In the genomic region with DNA sequence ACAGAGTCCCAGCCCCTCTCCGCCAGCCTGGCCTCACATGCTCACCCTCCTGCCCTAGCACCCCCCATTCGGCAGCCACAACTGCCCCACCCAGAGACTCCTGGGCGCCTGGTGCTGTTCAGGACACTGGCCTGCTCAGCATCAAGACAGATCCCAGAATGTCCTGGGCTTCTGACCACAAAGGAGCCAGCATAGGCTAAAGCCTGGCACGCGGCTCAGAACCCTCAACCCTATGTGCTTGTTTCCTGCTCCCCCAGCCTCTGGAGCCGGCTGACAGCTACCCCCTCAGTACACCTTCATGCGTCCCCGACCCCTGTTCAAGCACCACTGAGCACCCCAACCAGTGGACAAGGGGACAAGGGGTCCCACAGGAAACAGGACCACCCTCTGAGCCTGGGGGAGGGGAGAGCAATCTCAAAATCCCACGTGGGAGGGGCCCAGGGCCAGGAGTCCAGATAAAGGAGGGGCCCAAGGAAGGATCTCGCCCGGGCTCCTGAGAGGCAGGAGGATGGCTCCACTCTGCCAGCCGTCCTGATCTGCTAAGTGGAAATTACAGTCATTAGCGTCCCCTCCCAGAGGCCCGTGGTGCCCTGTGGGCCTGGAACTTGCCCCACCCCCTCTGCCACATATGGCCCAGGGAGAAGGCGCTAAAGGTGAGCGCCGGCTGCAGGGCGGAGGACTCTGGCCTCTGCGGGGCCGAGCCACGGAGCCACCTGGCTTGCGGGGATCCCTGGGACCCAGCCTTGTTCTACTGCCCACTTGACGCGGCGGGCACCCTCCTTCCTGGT, we compare ENCODE assay signal across 8 cellular contexts. TPM values are rescaled to one million over a fixed set of nuclear protein-coding genes. Genes with fewer than 3 reads are reported as not detected.
A peak's percentile ranks its signal among the peaks of the same experiment; 100 is the strongest.
DNase-seq lines count a peak whose midpoint lies in the region; ATAC-seq and TF ChIP-seq lines count a peak whose summit lies in the region.

No MANE protein-coding gene starts in this region.

- H4K20me1 ChIP-seq in OCI-LY1 (ENCODE audit: insufficient read depth, low read length): no peaks in the 10 kb centered on the region

- H3K4me3 ChIP-seq in OCI-LY1 (ENCODE audit: low read depth, low read length, poor library complexity, severe bottlenecking): peak overlapping the region; percentile 12
- H3K4me3 ChIP-seq in effector memory CD4-positive, alpha-beta T cell (ENCODE audit: insufficient read depth, low read depth, low read length, poor library complexity, severe bottlenecking): no peak overlapping the region

- H3K4me1 Mint-ChIP-seq in natural killer cell treated with Interleukin-12 subunit alpha and Interleukin-12 subunit beta and Interleukin-15 and Interleukin-18, amount 100 ng/mL, for 72 hours (ENCODE audit: low read depth in 2 of 2): peaks cover 6 to 23% of the 10 kb centered on the region in 2 donors

- no peaks in the 10 kb centered on the region for H3K36me3 ChIP-seq in OCI-LY1 (ENCODE audit: insufficient read depth, low read length)
- no peaks in the 10 kb centered on the region for H3K36me3 ChIP-seq in effector memory CD4-positive, alpha-beta T cell (ENCODE audit: control insufficient read depth, insufficient read depth, low read length)

- in situ Hi-C loops in KBM-7 (cut with MboI; ENCODE audit: low pct_unique_long_range_greater_than_20kb, low sequenced_read_pairs): no loop called here

- H3K27ac Mint-ChIP-seq in natural killer cell treated with Interleukin-12 subunit alpha and Interleukin-12 subunit beta and Interleukin-15 and Interleukin-18, amount 100 ng/mL, for 72 hours: peak overlapping the region; percentile 47 to 65

- H3K4me2 ChIP-seq in OCI-LY1 (ENCODE audit: low read length): peak overlapping the region; percentile 12; the same call in 1 of the 2 replicates

- H3K27me3 ChIP-seq in OCI-LY1 (ENCODE audit: insufficient read depth, low read length): 0 out of 2 replicates have a peak, but pooled peaks cover 8% of the 10 kb centered on the region
- no peaks in the 10 kb centered on the region for H3K27me3 ChIP-seq in effector memory CD4-positive, alpha-beta T cell (replicated peaks; ENCODE audit: control insufficient read depth, insufficient read depth, low read length, poor library complexity, severe bottlenecking)

- no peaks in the 10 kb centered on the region for H3K79me2 ChIP-seq in OCI-LY1 (ENCODE audit: insufficient read depth, low read length)

- ATAC-seq in natural killer cell treated with Interleukin-12 subunit alpha and Interleukin-12 subunit beta and Interleukin-15 and Interleukin-18, amount 100 ng/mL, for 72 hours: no peak

- H3K27ac ChIP-seq in OCI-LY1 (ENCODE audit: low read depth, low read length, poor library complexity, severe bottlenecking): no peak overlapping the region
- H3K27ac ChIP-seq in effector memory CD4-positive, alpha-beta T cell (ENCODE audit: insufficient read depth, low read length, poor library complexity, severe bottlenecking): peak overlapping the region; percentile 78

- no peaks in the 10 kb centered on the region for H3K36me3 Mint-ChIP-seq in natural killer cell treated with Interleukin-12 subunit alpha and Interleukin-12 subunit beta and Interleukin-15 and Interleukin-18, amount 100 ng/mL, for 72 hours

- no peaks in the 10 kb centered on the region for H3K9me2 ChIP-seq in OCI-LY1 (ENCODE audit: low read depth, low read length)

- H3F3A ChIP-seq in OCI-LY1 (ENCODE audit: insufficient read depth, low read length): no peaks in the 10 kb centered on the region

- H2AFZ ChIP-seq in OCI-LY1 (ENCODE audit: low read length): no peak overlapping the region

- no peak overlapping the region for H3K9ac ChIP-seq in OCI-LY1 (ENCODE audit: low read length)

- H3K27me3 Mint-ChIP-seq in natural killer cell treated with Interleukin-12 subunit alpha and Interleukin-12 subunit beta and Interleukin-15 and Interleukin-18, amount 100 ng/mL, for 72 hours: peaks cover 0 to 6% of the 10 kb centered on the region in 2 donors

- H3K9me3 ChIP-seq in OCI-LY1 (ENCODE audit: low read length): no peaks in the 10 kb centered on the region
- H3K9me3 ChIP-seq in effector memory CD4-positive, alpha-beta T cell (ENCODE audit: control insufficient read depth, low read length): no peaks in the 10 kb centered on the region

- no peak for TF ChIP-seq CTCF in OCI-LY1 (IDR thresholded peaks at IDR 0.05; ENCODE audit: low read length)

- peak overlapping the region; percentile 71 for H3K4me3 Mint-ChIP-seq in natural killer cell treated with Interleukin-12 subunit alpha and Interleukin-12 subunit beta and Interleukin-15 and Interleukin-18, amount 100 ng/mL, for 72 hours

- H3K4me1 ChIP-seq in OCI-LY1 (ENCODE audit: insufficient read depth, low read length, severe bottlenecking): no peaks in the 10 kb centered on the region
- peaks cover 24% of the 10 kb centered on the region for H3K4me1 ChIP-seq in effector memory CD4-positive, alpha-beta T cell (ENCODE audit: control insufficient read depth, insufficient read depth, low read length, poor library complexity, severe bottlenecking)

- DNase-seq in Daoy (ENCODE audit: low read depth) (peak; percentile 45), KBM-7 (no peak), GF-D8 (lab: John Stamatoyannopoulos, UW) (no peak), NCI-H1092 (lab: John Stamatoyannopoulos, UW) (no peak), SHP77 (lab: John Stamatoyannopoulos, UW) (no peak)
- DNase-seq in effector memory CD4-positive, alpha-beta T cell: no peak
- no peak for DNase-seq in natural killer cell treated with Interleukin-12 subunit alpha and Interleukin-12 subunit beta and Interleukin-15 and Interleukin-18, amount 100 ng/mL, for 72 hours (ENCODE audit: low spot score)

- H3K9me3 Mint-ChIP-seq in natural killer cell treated with Interleukin-12 subunit alpha and Interleukin-12 subunit beta and Interleukin-15 and Interleukin-18, amount 100 ng/mL, for 72 hours: no peaks in the 10 kb centered on the region

RNA-seq across cellular contexts. Expression of gene GPR132, which starts 27.1 kb away (rescaled TPM):
- total RNA-seq in Daoy (2014; rRNA removed; shearing (Covaris generic)): 3.3 and 5.1 TPM in 2 replicates
- total RNA-seq in natural killer cell treated with Interleukin-12 subunit alpha and Interleukin-12 subunit beta and Interleukin-15 and Interleukin-18, amount 100 ng/mL, for 72 hours: 10 to 100 TPM; 80.9 to 88.3 TPM

Comparison
In these comparisons a context has a peak if more than half of its experiments do, and no peak if none do; other contexts are left out.
1. RNA of gene GPR132, which starts 27.1 kb away (total RNA-seq): 80.9 to 88.3 TPM in natural killer cell treated with Interleukin-12 subunit alpha and Interleukin-12 subunit beta and Interleukin-15 and Interleukin-18, amount 100 ng/mL, for 72 hours; 3.3 to 5.1 TPM in Daoy; every median in the first group is over 10 times any median in the second.